Comparison of ENCODE assay signal across 8 cellular contexts in genomic region chr7:100889761-100890639, GRCh38. TPM values are rescaled to one million over a fixed set of nuclear protein-coding genes. Genes with fewer than 3 reads are reported as not detected.
DNase-seq lines count a peak whose midpoint lies in the region; ATAC-seq, FAIRE-seq and TF ChIP-seq lines count a peak whose summit lies in the region.

No MANE protein-coding gene starts in this region.

- no peaks in the 10 kb centered on the region for H3K27me3 ChIP-seq in ascending aorta
- H3K27me3 ChIP-seq in rectal smooth muscle tissue (ENCODE audit: control insufficient read depth, insufficient read depth, low read length): peaks cover 5% of the 10 kb centered on the region
- no peaks in the 10 kb centered on the region for H3K27me3 ChIP-seq in vagina

- peaks cover 33 to 34% of the 10 kb centered on the region in 2 donors for H3K36me3 ChIP-seq in ascending aorta
- H3K36me3 ChIP-seq in rectal smooth muscle tissue (ENCODE audit: control insufficient read depth, insufficient read depth, low read length): peaks cover 28% of the 10 kb centered on the region
- peaks cover 6 to 33% of the 10 kb centered on the region in 2 donors for H3K36me3 ChIP-seq in vagina

- peaks cover 38% of the 10 kb centered on the region for H3K36me3 Mint-ChIP-seq in T-helper 2 cell treated with Interferon-gamma antibody and Interleukin-4, amounts not matched to agents 5 μg/mL and 100 μg/mL, for 36 hours (ENCODE audit: low read depth)

- peak overlapping the region; percentile 88 for H3K4me3 Mint-ChIP-seq in T-helper 2 cell treated with Interferon-gamma antibody and Interleukin-4, amounts not matched to agents 5 μg/mL and 100 μg/mL, for 36 hours

- peak; percentile 63 for ATAC-seq in HG02870 (IDR thresholded peaks at IDR 0.05; ENCODE audit: unreplicated experiment)

- intact Hi-C loops in ascending aorta (cut with DNase I): loop anchor here (1.0 to 10.0 kb wide), 5 partner anchors 15 to 355 kb away; partner anchors contain the start of genes FIS1, PLOD3, SRRT and ZNHIT1
- intact Hi-C loops in vagina (cut with DNase I): no loop called here

- H3K4me1 ChIP-seq in ascending aorta (peaks cover 6 to 17% of the 10 kb centered on the region in 2 donors), rectal smooth muscle tissue (ENCODE audit: control insufficient read depth, insufficient read depth, low read length) (peaks cover 10% of the 10 kb centered on the region), vagina (peaks cover 42% of the 10 kb centered on the region)

- H3K9me3 ChIP-seq in ascending aorta (no peaks in the 10 kb centered on the region), vagina (no peaks in the 10 kb centered on the region)

- peak; percentile 36; the same call in 1 of the 2 replicates for TF ChIP-seq POLR2A in GM12892 (IDR thresholded peaks at IDR 0.05; ENCODE audit: low read depth, low read length)
- TF ChIP-seq POLR2A in vagina (IDR thresholded peaks at IDR 0.05): peak in 1 of 2 donors; percentile 84

- H3K4me3 ChIP-seq in ascending aorta: peak overlapping the region; percentile 70 to 74
- H3K4me3 ChIP-seq in rectal smooth muscle tissue (ENCODE audit: low read length): peak overlapping the region; percentile 60
- peak overlapping the region; percentile 63 to 90 for H3K4me3 ChIP-seq in vagina

- TF ChIP-seq CTCF in ascending aorta (IDR thresholded peaks at IDR 0.05) (no peak), vagina (IDR thresholded peaks at IDR 0.05) (no peak)

- no peak overlapping the region for H3K27ac Mint-ChIP-seq in T-helper 2 cell treated with Interferon-gamma antibody and Interleukin-4, amounts not matched to agents 5 μg/mL and 100 μg/mL, for 36 hours

- H3K4me1 Mint-ChIP-seq in T-helper 2 cell treated with Interferon-gamma antibody and Interleukin-4, amounts not matched to agents 5 μg/mL and 100 μg/mL, for 36 hours (ENCODE audit: low read depth): peaks cover 32% of the 10 kb centered on the region

- H3K27me3 Mint-ChIP-seq in T-helper 2 cell treated with Interferon-gamma antibody and Interleukin-4, amounts not matched to agents 5 μg/mL and 100 μg/mL, for 36 hours (ENCODE audit: low read depth): peaks cover 35% of the 10 kb centered on the region

- no peaks in the 10 kb centered on the region for H3K9me3 Mint-ChIP-seq in T-helper 2 cell treated with Interferon-gamma antibody and Interleukin-4, amounts not matched to agents 5 μg/mL and 100 μg/mL, for 36 hours

- H3K27ac ChIP-seq in ascending aorta: peak overlapping the region; percentile 76 to 79
- peak overlapping the region; percentile 80 for H3K27ac ChIP-seq in rectal smooth muscle tissue (ENCODE audit: low read depth, low read length)
- peak overlapping the region; percentile 93 for H3K27ac ChIP-seq in vagina

- DNase-seq in GM12892 (ENCODE audit: insufficient read length): peak; percentile 99
- peak; percentile 89 to 94 for DNase-seq in NCI-H1930 (lab: John Stamatoyannopoulos, UW)
- peak; percentile 91 for DNase-seq in T-helper 2 cell treated with Interferon-gamma antibody and Interleukin-4, amounts not matched to agents 5 μg/mL and 100 μg/mL, for 36 hours (ENCODE audit: low spot score)
- DNase-seq in ascending aorta (ENCODE audit: low spot score in 2 of 2): peak; percentile 56 to 96
- peak; percentile 100 for DNase-seq in hepatic stellate cell (ENCODE audit: low spot score)
- DNase-seq in vagina (ENCODE audit: extremely low spot score in 2 of 2): no peak

- H3K9ac ChIP-seq in rectal smooth muscle tissue (ENCODE audit: low read length): peak overlapping the region; percentile 74

- FAIRE-seq in GM12892 (lab: Jason Lieb, UNC): peak; percentile 97

RNA-seq across cellular contexts. Expression of gene UFSP1, which starts 0.5 kb away (rescaled TPM):
- 0.74 TPM for polyA plus RNA-seq in GM12892 (2012; ENCODE audit: missing spikeins)
- total RNA-seq in ascending aorta: 0.53 TPM
- total RNA-seq in vagina: 3.4 TPM

RNA-seq across cellular contexts. Expression of gene ACHE, which starts 5.7 kb away (rescaled TPM):
- polyA plus RNA-seq in GM12892 (2012; ENCODE audit: missing spikeins): 0.95 TPM
- total RNA-seq in ascending aorta (7.8 TPM), vagina (9.3 TPM)

RNA-seq across cellular contexts. Expression of gene SRRT, which starts 15.1 kb away (rescaled TPM):
- 88.0 TPM for polyA plus RNA-seq in GM12892 (2012; ENCODE audit: missing spikeins)
- total RNA-seq in ascending aorta (89.2 TPM), vagina (96.5 TPM)

RNA-seq across cellular contexts. Expression of gene TRIP6, which starts 22.8 kb away (rescaled TPM):
- polyA plus RNA-seq in GM12892 (2012; ENCODE audit: missing spikeins): 20.9 TPM
- total RNA-seq in ascending aorta: 221 TPM
- 52.1 TPM for total RNA-seq in vagina

RNA-seq across cellular contexts. Expression of gene SLC12A9, which starts 37.5 kb away (rescaled TPM):
- polyA plus RNA-seq in GM12892 (2012; ENCODE audit: missing spikeins): 8.4 TPM
- 19.4 TPM for total RNA-seq in ascending aorta
- total RNA-seq in vagina: 15.7 TPM

Comparison
In these comparisons a context has a peak if more than half of its experiments do, and no peak if none do; other contexts are left out.
1. DNase-seq: peak in GM12892 (single experiment), NCI-H1930 (2 of 2), T-helper 2 cell treated with Interferon-gamma antibody and Interleukin-4, amounts not matched to agents 5 μg/mL and 100 μg/mL, for 36 hours (single experiment), ascending aorta (2 of 2) and hepatic stellate cell (single experiment); none in vagina (0 of 2).
2. Peak in every context shown above with its lines, with median percentiles within 50 percentile points of each other: H3K27ac ChIP-seq and H3K4me3 ChIP-seq.